ENCODE assay signal across 1 cellular context in genomic region chr1:111606457-111607215, GRCh38.
TF ChIP-seq lines count a peak whose summit lies in the region.

No MANE protein-coding gene starts in this region.

TF ChIP-seq in HEK293, 187 proteins besides CTCF, POLR2A, EP300 and RAD21 (continued from another document):
- 0 out of 2 replicates have a peak, but pooled peaks have one; percentile 18 for TF ChIP-seq ZBTB11 (tag by site-specific recombination; conservative IDR thresholded peaks at IDR 0.05; ENCODE audit: low read depth)
- peak; percentile 38; the same call in 1 of the 2 replicates for TF ChIP-seq ZNF501 (tag by site-specific recombination; IDR thresholded peaks at IDR 0.05)
- 0 out of 2 replicates have a peak, but pooled peaks have one; percentile 55 for TF ChIP-seq ZNF518A (tag by site-specific recombination; conservative IDR thresholded peaks at IDR 0.05; ENCODE audit: low read depth)
- TF ChIP-seq ZNF843 (tag by site-specific recombination; IDR thresholded peaks at IDR 0.05), result peak; percentile 33; the same call in 1 of the 2 replicates
- peak; percentile 25 for TF ChIP-seq ZNF555 (tag by site-specific recombination; conservative IDR thresholded peaks at IDR 0.05)
- peak; percentile 38 for TF ChIP-seq FEZF1 (tag by site-specific recombination; IDR thresholded peaks at IDR 0.05)
- peak; percentile 39; the same call in 1 of the 2 replicates for TF ChIP-seq ZBTB8A (tag by site-specific recombination; IDR thresholded peaks at IDR 0.05)
- TF ChIP-seq OSR2 (tag by site-specific recombination; IDR thresholded peaks at IDR 0.05), result peak; percentile 33; the same call in 1 of the 2 replicates
- TF ChIP-seq ZNF623 (tag by site-specific recombination; IDR thresholded peaks at IDR 0.05), result peak; percentile 34; the same call in 1 of the 2 replicates
